9 cellular contexts compared by ENCODE assay signal in genomic region chr17:7482742-7483088, GRCh38. TPM values are rescaled to one million over a fixed set of nuclear protein-coding genes. Genes with fewer than 3 reads are reported as not detected.
A peak's percentile ranks its signal among the peaks of the same experiment; 100 is the strongest.
DNase-seq lines count a peak whose midpoint lies in the region; ATAC-seq, FAIRE-seq and TF ChIP-seq lines count a peak whose summit lies in the region.
"Not testable (repeated sequence)": the region's sequence is repeated elsewhere in the genome, so short reads cannot be mapped to it uniquely, and the experiment has no call there.
"Had no signal": no experiment of that assay in that cellular context is flagged by ENCODE, and none has a peak within 500 bp of the region (broad histone marks: within the 10 kb centered on the region; RNA-seq: fewer than 3 reads in every experiment).

No MANE protein-coding gene starts in this region.

- TF ChIP-seq EP300 in suprapubic skin (IDR thresholded peaks at IDR 0.05) = not testable (repeated sequence)

- FAIRE-seq in astrocyte (lab: Jason Lieb, UNC) = not testable (repeated sequence)

- TF ChIP-seq POLR2A in right lobe of liver (IDR thresholded peaks at IDR 0.05); suprapubic skin (IDR thresholded peaks at IDR 0.05): not testable (repeated sequence)

- H3K9ac ChIP-seq in astrocyte (ENCODE audit: low read length) = peak overlapping the region; percentile 95

- not testable (repeated sequence) for DNase-seq in CD14-positive monocyte (ENCODE audit: low spot score); astrocyte (ENCODE audit: low read depth); epithelial cell of proximal tubule (ENCODE audit: low read depth); right lobe of liver; suprapubic skin (ENCODE audit: low spot score in 2 of 2)
- DNase-seq in osteoblast (ENCODE audit: insufficient read length, low spot score, missing footprints) = peak; percentile 44

- H3K27ac Mint-ChIP-seq in CD14-positive monocyte = peak overlapping the region; percentile 99 to 100 (median 100)
- peak overlapping the region; percentile 99 to 100 (median 100) for H3K27ac Mint-ChIP-seq in IgD-negative memory B cell
- H3K27ac Mint-ChIP-seq in astrocyte (ENCODE audit: unreplicated experiment) = peak overlapping the region; percentile 100

- not testable (repeated sequence) for ATAC-seq in right lobe of liver

- not testable (repeated sequence) for H3K9me3 ChIP-seq in astrocyte (ENCODE audit: insufficient read depth, low read depth, low read length); right lobe of liver; osteoblast (ENCODE audit: low read depth, low read length); suprapubic skin

- H3K4me1 ChIP-seq in astrocyte (ENCODE audit: insufficient read depth, low read length) = peaks cover 37% of the 10 kb centered on the region
- peaks cover 0 to 31% (median 14%) of the 10 kb centered on the region in 4 donors for H3K4me1 ChIP-seq in right lobe of liver
- peaks cover 40% of the 10 kb centered on the region for H3K4me1 ChIP-seq in osteoblast (ENCODE audit: insufficient read depth, low read length)
- H3K4me1 ChIP-seq in suprapubic skin = peaks cover 65% of the 10 kb centered on the region

- intact Hi-C loops in CD14-positive monocyte (cut with micrococcal nuclease) = loop anchor here in 1 of 2 donors (5.0 to 10.0 kb wide), 4 partner anchors 90 to 360 kb away; partner anchors contain the start of genes DVL2, KCTD11, PHF23 and TMEM95
- intact Hi-C loops in right lobe of liver (cut with DNase I) = not testable (repeated sequence)

- WGBS in right lobe of liver (ENCODE audit: insufficient coverage, low coverage, low lambda C conversion rate, missing lambda C conversion rate) = 76% methylated on average over 5 of the region's 6 CpGs
- WGBS in suprapubic skin = 78% methylated on average over 6 of the region's 6 CpGs

- not testable (repeated sequence) for H2AFZ ChIP-seq in astrocyte (ENCODE audit: low read depth, low read length); osteoblast (ENCODE audit: low read length)

- H4K20me1 ChIP-seq in astrocyte (ENCODE audit: insufficient read depth, low read length) (peaks cover 38% of the 10 kb centered on the region), osteoblast (ENCODE audit: insufficient read depth, low read length) (peaks cover 32% of the 10 kb centered on the region)

- H3K4me3 ChIP-seq in WI38 (ENCODE audit: low read depth, low read length) (peak overlapping the region; percentile 88), epithelial cell of proximal tubule (ENCODE audit: low read depth, low read length) (peak overlapping the region; percentile 94), osteoblast (ENCODE audit: insufficient read depth, low read length) (peak overlapping the region; percentile 95), suprapubic skin (peak overlapping the region; percentile 67)
- H3K4me3 ChIP-seq in astrocyte (ENCODE audit: insufficient read depth, low read depth, low read length); right lobe of liver: not testable (repeated sequence)

- not testable (repeated sequence) for H3K36me3 ChIP-seq in astrocyte (ENCODE audit: insufficient read depth, low read length); right lobe of liver; osteoblast (ENCODE audit: insufficient read depth, low read length); suprapubic skin

- H3K27me3 Mint-ChIP-seq in CD14-positive monocyte (ENCODE audit: low read depth in 3 of 3); IgD-negative memory B cell; astrocyte (ENCODE audit: low read depth, unreplicated experiment): not testable (repeated sequence)

- peak overlapping the region; percentile 98 for H3K27ac ChIP-seq in astrocyte (ENCODE audit: low read depth, low read length)
- peak overlapping the region; percentile 95 to 100 (median 99) for H3K27ac ChIP-seq in right lobe of liver
- peak overlapping the region; percentile 100 for H3K27ac ChIP-seq in osteoblast (ENCODE audit: low read depth, low read length)
- peak overlapping the region; percentile 100 for H3K27ac ChIP-seq in suprapubic skin

- not testable (repeated sequence) for H3K36me3 Mint-ChIP-seq in CD14-positive monocyte; IgD-negative memory B cell; astrocyte (ENCODE audit: low read depth, unreplicated experiment)

- peak overlapping the region; percentile 95 for H3K4me2 ChIP-seq in astrocyte (ENCODE audit: low read length)
- peak overlapping the region; percentile 91 for H3K4me2 ChIP-seq in osteoblast (ENCODE audit: insufficient read depth, low read length)

- H3K4me1 Mint-ChIP-seq in CD14-positive monocyte (peaks cover 68% of the 10 kb centered on the region), IgD-negative memory B cell (peaks cover 44 to 45% (median 44%) of the 10 kb centered on the region in 3 donors), astrocyte (ENCODE audit: low read depth, unreplicated experiment) (peaks cover 36% of the 10 kb centered on the region)

- H3K79me2 ChIP-seq in astrocyte (ENCODE audit: insufficient read depth, low read length) = peaks cover 54% of the 10 kb centered on the region
- H3K79me2 ChIP-seq in osteoblast (ENCODE audit: insufficient read depth, low read length) = peaks cover 56% of the 10 kb centered on the region

- not testable (repeated sequence) for H3K9me3 Mint-ChIP-seq in CD14-positive monocyte; IgD-negative memory B cell; astrocyte (ENCODE audit: unreplicated experiment)

- TF ChIP-seq CTCF in CD14-positive monocyte (IDR thresholded peaks at IDR 0.05); WI38 (IDR thresholded peaks at IDR 0.05; ENCODE audit: low read depth, low read length); astrocyte (IDR thresholded peaks at IDR 0.05; ENCODE audit: insufficient read depth, low read depth, low read length); epithelial cell of proximal tubule (conservative IDR thresholded peaks at IDR 0.05; ENCODE audit: low read depth, low read length); right lobe of liver (IDR thresholded peaks at IDR 0.05); osteoblast (IDR thresholded peaks at IDR 0.05; ENCODE audit: extremely low read depth, low read depth, low read length); suprapubic skin (IDR thresholded peaks at IDR 0.05): not testable (repeated sequence)

- not testable (repeated sequence) for H3K27me3 ChIP-seq in astrocyte (ENCODE audit: insufficient read depth, low read length); right lobe of liver; osteoblast (ENCODE audit: insufficient read depth, low read length); suprapubic skin

- peak overlapping the region; percentile 93 to 97 for H3K4me3 Mint-ChIP-seq in CD14-positive monocyte
- peak overlapping the region; percentile 97 to 100 (median 98) for H3K4me3 Mint-ChIP-seq in IgD-negative memory B cell
- peak overlapping the region; percentile 99 for H3K4me3 Mint-ChIP-seq in astrocyte (ENCODE audit: unreplicated experiment)

RNA-seq across cellular contexts. Expression of gene POLR2A, which starts 1.5 kb away (rescaled TPM):
- 10 to 100 TPM; 12.1 to 25.4 TPM for polyA plus RNA-seq in CD14-positive monocyte
- 55.7 TPM for polyA plus RNA-seq in IgD-negative memory B cell
- 143 and 151 TPM in 2 replicates for total RNA-seq in astrocyte
- 30.3 and 30.5 TPM in 2 replicates for total RNA-seq in epithelial cell of proximal tubule
- 10 to 100 TPM; 36.1 to 49.9 (median 46.0) TPM for total RNA-seq in right lobe of liver
- 95.9 and 101 TPM in 2 replicates for total RNA-seq in osteoblast
- 100 to 1,000 TPM; 104 to 194 (median 140) TPM for total RNA-seq in suprapubic skin

RNA-seq across cellular contexts. Expression of gene SLC35G6, which starts 1.5 kb away (rescaled TPM):
- polyA plus RNA-seq in CD14-positive monocyte (not detected), IgD-negative memory B cell (not detected)
- total RNA-seq in astrocyte (not detected in 2 replicates), epithelial cell of proximal tubule (not detected in 2 replicates), right lobe of liver (not detected), osteoblast (not detected in 2 replicates), suprapubic skin (not detected)
- total RNA-seq: posterior vena cava had no signal

RNA-seq across cellular contexts. Expression of gene ZBTB4, which starts 3.3 kb away (rescaled TPM):
- polyA plus RNA-seq in CD14-positive monocyte (1 to 10 TPM; 3.4 to 4.4 TPM), IgD-negative memory B cell (15.9 TPM)
- total RNA-seq in astrocyte (31.0 and 31.2 TPM in 2 replicates), epithelial cell of proximal tubule (17.9 and 24.6 TPM in 2 replicates), right lobe of liver (10 to 100 TPM in 1 of 6 experiments, 1 to 10 TPM in 5; 5.7 to 10.5 (median 7.9) TPM), osteoblast (36.2 and 36.5 TPM in 2 replicates), suprapubic skin (10 to 100 TPM; 36.1 to 65.7 (median 45.3) TPM)

RNA-seq across cellular contexts. Expression of gene CHRNB1, which starts 37.9 kb away (rescaled TPM):
- polyA plus RNA-seq in CD14-positive monocyte (10 to 100 TPM; 14.7 to 15.7 TPM), IgD-negative memory B cell (13.8 TPM)
- total RNA-seq in astrocyte (9.7 and 11.7 TPM in 2 replicates), epithelial cell of proximal tubule (21.3 and 30.7 TPM in 2 replicates), right lobe of liver (10 to 100 TPM in 2 of 6 experiments, 1 to 10 TPM in 4; 6.0 to 12.3 (median 8.2) TPM), osteoblast (5.3 and 5.4 TPM in 2 replicates), suprapubic skin (10 to 100 TPM in 2 of 4 donors, 1 to 10 TPM in 2; 7.3 to 11.3 (median 9.7) TPM)

RNA-seq across cellular contexts. Expression of gene FGF11, which starts 43.4 kb away (rescaled TPM):
- not detected for polyA plus RNA-seq in CD14-positive monocyte
- polyA plus RNA-seq in IgD-negative memory B cell = not detected
- 22.4 and 30.7 TPM in 2 replicates for total RNA-seq in astrocyte
- total RNA-seq in epithelial cell of proximal tubule = 0.51 and 11.5 TPM in 2 replicates
- under 1 TPM in 5 of 6 experiments, not detected in 1; 0.37 to 0.84 (median 0.68) TPM for total RNA-seq in right lobe of liver
- total RNA-seq in osteoblast = 0.29 and 0.36 TPM in 2 replicates
- total RNA-seq in suprapubic skin = 10 to 100 TPM; 10.3 to 28.5 (median 12.5) TPM
